1 cellular context compared by ENCODE assay signal in the genomic region with DNA sequence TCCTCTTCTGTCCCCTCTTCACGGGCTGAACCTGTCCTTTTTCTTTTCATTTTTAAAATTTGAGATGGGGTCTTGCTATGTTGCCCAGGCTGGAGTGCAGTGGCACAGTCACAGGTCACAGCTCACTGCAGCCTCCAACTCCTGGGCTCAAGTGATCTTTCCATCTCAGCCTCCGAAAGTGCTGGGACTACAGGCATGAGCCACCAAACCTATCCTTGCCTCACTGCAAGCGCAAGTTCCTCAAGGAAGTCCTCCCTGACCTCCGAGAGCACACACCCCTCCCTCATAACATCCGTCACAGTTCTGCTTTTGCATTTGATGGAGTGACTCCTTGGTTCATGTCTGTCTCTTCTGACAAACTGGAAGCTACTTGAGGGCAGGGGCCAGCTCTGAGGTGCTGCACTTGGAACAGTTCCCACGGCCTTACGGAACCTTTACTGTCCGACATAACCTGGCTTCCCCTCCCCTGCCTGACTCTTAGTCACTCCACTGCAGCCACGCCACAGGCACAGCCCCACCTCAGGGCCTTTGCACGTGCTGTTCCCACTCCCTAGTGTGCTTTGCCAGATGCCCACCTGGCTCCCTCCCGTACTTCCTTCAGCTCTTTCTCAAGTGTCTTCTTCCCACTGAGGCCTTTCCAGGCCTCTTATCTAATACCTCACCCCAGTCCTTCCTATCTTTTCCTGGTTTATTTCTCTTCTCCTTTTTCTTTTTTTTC.
A peak's percentile ranks its signal among the peaks of the same experiment; 100 is the strongest.
TF ChIP-seq lines count a peak whose summit lies in the region.

No MANE protein-coding gene starts in this region.

TF ChIP-seq in K562, 482 proteins besides CTCF, POLR2A, EP300 and RAD21 (continues in another document):
- TF ChIP-seq POLR2AphosphoS2 (IDR thresholded peaks at IDR 0.05; ENCODE audit: low read length) (no peak), HIVEP1 (CRISPR knock-in tag; IDR thresholded peaks at IDR 0.05) (no peak), SMARCA5 (IDR thresholded peaks at IDR 0.05) (peak; percentile 88), KDM1A (IDR thresholded peaks at IDR 0.05) (peak in 1 of 2 experiments; percentile 50; a peak in 2 of 4 replicates), TRIM25 (IDR thresholded peaks at IDR 0.05; ENCODE audit: borderline replicate concordance) (no peak), ZNF133 (CRISPR knock-in tag; IDR thresholded peaks at IDR 0.05) (no peak), BCL6 (CRISPR knock-in tag; IDR thresholded peaks at IDR 0.05) (no peak), ZNF212 (CRISPR knock-in tag; IDR thresholded peaks at IDR 0.05) (no peak), PML (IDR thresholded peaks at IDR 0.05; ENCODE audit: low read length) (no peak), BACH1 (tag; IDR thresholded peaks at IDR 0.05) (no peak), CHD1 (IDR thresholded peaks at IDR 0.05; ENCODE audit: low read length) (no peak), PCBP1 (IDR thresholded peaks at IDR 0.05; ENCODE audit: low read depth, low read length, poor library complexity, severe bottlenecking) (no peak), PTTG1 (tag; IDR thresholded peaks at IDR 0.05; ENCODE audit: low read depth) (no peak), ZNF316 (IDR thresholded peaks at IDR 0.05) (peak; percentile 92), GABPB2 (CRISPR knock-in tag; conservative IDR thresholded peaks at IDR 0.05) (no peak), CXXC5 (CRISPR knock-in tag; IDR thresholded peaks at IDR 0.05) (no peak), ZNF699 (CRISPR knock-in tag; IDR thresholded peaks at IDR 0.05; ENCODE audit: insufficient replicate concordance) (no peak), CREB3L1 (IDR thresholded peaks at IDR 0.05; ENCODE audit: borderline replicate concordance, low read depth) (no peak), ZNF512 (tag; IDR thresholded peaks at IDR 0.05) (no peak), CBX1 (IDR thresholded peaks at IDR 0.05; ENCODE audit: low read depth) (no peak), E2F5 (CRISPR knock-in tag; IDR thresholded peaks at IDR 0.05) (no peak), ZNF263 (CRISPR knock-in tag; IDR thresholded peaks at IDR 0.05; ENCODE audit: borderline replicate concordance) (0 out of 2 replicates have a peak, but pooled peaks have one; percentile 39), SPI1 (IDR thresholded peaks at IDR 0.05; ENCODE audit: borderline replicate concordance, low read depth, low read length) (0 out of 2 replicates have a peak, but pooled peaks have one; percentile 13), ADNP (tag; IDR thresholded peaks at IDR 0.05) (peak; percentile 44; the same call in 1 of the 2 replicates), HMGN3 (IDR thresholded peaks at IDR 0.05; ENCODE audit: borderline replicate concordance, extremely low read depth, insufficient read length, low read depth, low read length) (no peak)
- TF ChIP-seq, protein P1, sequence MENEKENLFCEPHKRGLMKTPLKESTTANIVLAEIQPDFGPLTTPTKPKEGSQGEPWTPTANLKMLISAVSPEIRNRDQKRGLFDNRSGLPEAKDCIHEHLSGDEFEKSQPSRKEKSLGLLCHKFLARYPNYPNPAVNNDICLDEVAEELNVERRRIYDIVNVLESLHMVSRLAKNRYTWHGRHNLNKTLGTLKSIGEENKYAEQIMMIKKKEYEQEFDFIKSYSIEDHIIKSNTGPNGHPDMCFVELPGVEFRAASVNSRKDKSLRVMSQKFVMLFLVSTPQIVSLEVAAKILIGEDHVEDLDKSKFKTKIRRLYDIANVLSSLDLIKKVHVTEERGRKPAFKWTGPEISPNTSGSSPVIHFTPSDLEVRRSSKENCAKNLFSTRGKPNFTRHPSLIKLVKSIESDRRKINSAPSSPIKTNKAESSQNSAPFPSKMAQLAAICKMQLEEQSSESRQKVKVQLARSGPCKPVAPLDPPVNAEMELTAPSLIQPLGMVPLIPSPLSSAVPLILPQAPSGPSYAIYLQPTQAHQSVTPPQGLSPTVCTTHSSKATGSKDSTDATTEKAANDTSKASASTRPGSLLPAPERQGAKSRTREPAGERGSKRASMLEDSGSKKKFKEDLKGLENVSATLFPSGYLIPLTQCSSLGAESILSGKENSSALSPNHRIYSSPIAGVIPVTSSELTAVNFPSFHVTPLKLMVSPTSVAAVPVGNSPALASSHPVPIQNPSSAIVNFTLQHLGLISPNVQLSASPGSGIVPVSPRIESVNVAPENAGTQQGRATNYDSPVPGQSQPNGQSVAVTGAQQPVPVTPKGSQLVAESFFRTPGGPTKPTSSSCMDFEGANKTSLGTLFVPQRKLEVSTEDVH (IDR thresholded peaks at IDR 0.05; ENCODE audit: low read depth, partially characterized antibody) = no peak
- TF ChIP-seq, protein P2, sequence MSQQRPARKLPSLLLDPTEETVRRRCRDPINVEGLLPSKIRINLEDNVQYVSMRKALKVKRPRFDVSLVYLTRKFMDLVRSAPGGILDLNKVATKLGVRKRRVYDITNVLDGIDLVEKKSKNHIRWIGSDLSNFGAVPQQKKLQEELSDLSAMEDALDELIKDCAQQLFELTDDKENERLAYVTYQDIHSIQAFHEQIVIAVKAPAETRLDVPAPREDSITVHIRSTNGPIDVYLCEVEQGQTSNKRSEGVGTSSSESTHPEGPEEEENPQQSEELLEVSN (IDR thresholded peaks at IDR 0.05; ENCODE audit: borderline replicate concordance in 1 of 2, extremely low read depth in 1 of 2, insufficient read depth in 1 of 2, insufficient read length in 1 of 2, low read depth in 1 of 2, low read length in 1 of 2, poor library complexity in 1 of 2, severe bottlenecking in 1 of 2) = no peak
- TF ChIP-seq, protein P3, sequence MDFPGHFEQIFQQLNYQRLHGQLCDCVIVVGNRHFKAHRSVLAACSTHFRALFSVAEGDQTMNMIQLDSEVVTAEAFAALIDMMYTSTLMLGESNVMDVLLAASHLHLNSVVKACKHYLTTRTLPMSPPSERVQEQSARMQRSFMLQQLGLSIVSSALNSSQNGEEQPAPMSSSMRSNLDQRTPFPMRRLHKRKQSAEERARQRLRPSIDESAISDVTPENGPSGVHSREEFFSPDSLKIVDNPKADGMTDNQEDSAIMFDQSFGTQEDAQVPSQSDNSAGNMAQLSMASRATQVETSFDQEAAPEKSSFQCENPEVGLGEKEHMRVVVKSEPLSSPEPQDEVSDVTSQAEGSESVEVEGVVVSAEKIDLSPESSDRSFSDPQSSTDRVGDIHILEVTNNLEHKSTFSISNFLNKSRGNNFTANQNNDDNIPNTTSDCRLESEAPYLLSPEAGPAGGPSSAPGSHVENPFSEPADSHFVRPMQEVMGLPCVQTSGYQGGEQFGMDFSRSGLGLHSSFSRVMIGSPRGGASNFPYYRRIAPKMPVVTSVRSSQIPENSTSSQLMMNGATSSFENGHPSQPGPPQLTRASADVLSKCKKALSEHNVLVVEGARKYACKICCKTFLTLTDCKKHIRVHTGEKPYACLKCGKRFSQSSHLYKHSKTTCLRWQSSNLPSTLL (IDR thresholded peaks at IDR 0.05) = no peak
- TF ChIP-seq, protein P4, sequence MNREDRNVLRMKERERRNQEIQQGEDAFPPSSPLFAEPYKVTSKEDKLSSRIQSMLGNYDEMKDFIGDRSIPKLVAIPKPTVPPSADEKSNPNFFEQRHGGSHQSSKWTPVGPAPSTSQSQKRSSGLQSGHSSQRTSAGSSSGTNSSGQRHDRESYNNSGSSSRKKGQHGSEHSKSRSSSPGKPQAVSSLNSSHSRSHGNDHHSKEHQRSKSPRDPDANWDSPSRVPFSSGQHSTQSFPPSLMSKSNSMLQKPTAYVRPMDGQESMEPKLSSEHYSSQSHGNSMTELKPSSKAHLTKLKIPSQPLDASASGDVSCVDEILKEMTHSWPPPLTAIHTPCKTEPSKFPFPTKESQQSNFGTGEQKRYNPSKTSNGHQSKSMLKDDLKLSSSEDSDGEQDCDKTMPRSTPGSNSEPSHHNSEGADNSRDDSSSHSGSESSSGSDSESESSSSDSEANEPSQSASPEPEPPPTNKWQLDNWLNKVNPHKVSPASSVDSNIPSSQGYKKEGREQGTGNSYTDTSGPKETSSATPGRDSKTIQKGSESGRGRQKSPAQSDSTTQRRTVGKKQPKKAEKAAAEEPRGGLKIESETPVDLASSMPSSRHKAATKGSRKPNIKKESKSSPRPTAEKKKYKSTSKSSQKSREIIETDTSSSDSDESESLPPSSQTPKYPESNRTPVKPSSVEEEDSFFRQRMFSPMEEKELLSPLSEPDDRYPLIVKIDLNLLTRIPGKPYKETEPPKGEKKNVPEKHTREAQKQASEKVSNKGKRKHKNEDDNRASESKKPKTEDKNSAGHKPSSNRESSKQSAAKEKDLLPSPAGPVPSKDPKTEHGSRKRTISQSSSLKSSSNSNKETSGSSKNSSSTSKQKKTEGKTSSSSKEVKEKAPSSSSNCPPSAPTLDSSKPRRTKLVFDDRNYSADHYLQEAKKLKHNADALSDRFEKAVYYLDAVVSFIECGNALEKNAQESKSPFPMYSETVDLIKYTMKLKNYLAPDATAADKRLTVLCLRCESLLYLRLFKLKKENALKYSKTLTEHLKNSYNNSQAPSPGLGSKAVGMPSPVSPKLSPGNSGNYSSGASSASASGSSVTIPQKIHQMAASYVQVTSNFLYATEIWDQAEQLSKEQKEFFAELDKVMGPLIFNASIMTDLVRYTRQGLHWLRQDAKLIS (CRISPR knock-in tag; IDR thresholded peaks at IDR 0.05) = no peak
- TF ChIP-seq, protein P5, sequence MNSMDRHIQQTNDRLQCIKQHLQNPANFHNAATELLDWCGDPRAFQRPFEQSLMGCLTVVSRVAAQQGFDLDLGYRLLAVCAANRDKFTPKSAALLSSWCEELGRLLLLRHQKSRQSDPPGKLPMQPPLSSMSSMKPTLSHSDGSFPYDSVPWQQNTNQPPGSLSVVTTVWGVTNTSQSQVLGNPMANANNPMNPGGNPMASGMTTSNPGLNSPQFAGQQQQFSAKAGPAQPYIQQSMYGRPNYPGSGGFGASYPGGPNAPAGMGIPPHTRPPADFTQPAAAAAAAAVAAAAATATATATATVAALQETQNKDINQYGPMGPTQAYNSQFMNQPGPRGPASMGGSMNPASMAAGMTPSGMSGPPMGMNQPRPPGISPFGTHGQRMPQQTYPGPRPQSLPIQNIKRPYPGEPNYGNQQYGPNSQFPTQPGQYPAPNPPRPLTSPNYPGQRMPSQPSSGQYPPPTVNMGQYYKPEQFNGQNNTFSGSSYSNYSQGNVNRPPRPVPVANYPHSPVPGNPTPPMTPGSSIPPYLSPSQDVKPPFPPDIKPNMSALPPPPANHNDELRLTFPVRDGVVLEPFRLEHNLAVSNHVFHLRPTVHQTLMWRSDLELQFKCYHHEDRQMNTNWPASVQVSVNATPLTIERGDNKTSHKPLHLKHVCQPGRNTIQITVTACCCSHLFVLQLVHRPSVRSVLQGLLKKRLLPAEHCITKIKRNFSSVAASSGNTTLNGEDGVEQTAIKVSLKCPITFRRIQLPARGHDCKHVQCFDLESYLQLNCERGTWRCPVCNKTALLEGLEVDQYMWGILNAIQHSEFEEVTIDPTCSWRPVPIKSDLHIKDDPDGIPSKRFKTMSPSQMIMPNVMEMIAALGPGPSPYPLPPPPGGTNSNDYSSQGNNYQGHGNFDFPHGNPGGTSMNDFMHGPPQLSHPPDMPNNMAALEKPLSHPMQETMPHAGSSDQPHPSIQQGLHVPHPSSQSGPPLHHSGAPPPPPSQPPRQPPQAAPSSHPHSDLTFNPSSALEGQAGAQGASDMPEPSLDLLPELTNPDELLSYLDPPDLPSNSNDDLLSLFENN (IDR thresholded peaks at IDR 0.05; ENCODE audit: low read depth in 2 of 2, low read length in 2 of 2) = no peak
- TF ChIP-seq, protein P6, sequence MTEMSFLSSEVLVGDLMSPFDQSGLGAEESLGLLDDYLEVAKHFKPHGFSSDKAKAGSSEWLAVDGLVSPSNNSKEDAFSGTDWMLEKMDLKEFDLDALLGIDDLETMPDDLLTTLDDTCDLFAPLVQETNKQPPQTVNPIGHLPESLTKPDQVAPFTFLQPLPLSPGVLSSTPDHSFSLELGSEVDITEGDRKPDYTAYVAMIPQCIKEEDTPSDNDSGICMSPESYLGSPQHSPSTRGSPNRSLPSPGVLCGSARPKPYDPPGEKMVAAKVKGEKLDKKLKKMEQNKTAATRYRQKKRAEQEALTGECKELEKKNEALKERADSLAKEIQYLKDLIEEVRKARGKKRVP (CRISPR knock-in tag; IDR thresholded peaks at IDR 0.05) = no peak
